14 cellular contexts compared by ENCODE assay signal in the genomic region with DNA sequence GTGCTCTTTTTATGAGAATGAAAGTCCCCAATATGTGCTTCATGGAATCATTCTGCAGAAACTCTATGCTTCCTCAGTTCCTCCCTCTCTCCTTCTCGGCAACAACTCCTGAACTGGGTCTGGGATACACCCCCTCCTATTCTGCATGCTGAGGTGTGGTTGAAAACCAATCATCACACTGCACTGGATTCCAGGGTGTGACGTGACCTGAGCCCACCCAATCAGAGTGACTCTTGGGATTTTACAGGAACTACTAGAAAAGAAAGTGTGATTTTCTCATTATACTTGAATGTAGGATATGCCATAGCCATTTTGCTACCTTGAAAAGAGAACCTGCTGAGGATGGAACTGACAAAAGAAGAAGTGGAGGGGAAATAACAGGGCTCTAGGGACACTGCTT. TPM values are rescaled to one million over a fixed set of nuclear protein-coding genes. Genes with fewer than 3 reads are reported as not detected.
DNase-seq lines count a peak whose midpoint lies in the region; ATAC-seq, FAIRE-seq and TF ChIP-seq lines count a peak whose summit lies in the region.
"Had no signal": no experiment of that assay in that cellular context is flagged by ENCODE, and none has a peak within 500 bp of the region (broad histone marks: within the 10 kb centered on the region; RNA-seq: fewer than 3 reads in every experiment).

No MANE protein-coding gene starts in this region.

- TF ChIP-seq CTCF in HFFc6 (IDR thresholded peaks at IDR 0.05) (no peak), H1 (IDR thresholded peaks at IDR 0.05; ENCODE audit: control extremely low read depth in 1 of 3, insufficient read depth in 1 of 3, low read depth in 1 of 3, low read length in 3 of 3) (no peak), osteocyte (IDR thresholded peaks at IDR 0.05) (no peak)

- peak overlapping the region in 1 of 4 experiments; percentile 11; a peak in 1 of 8 replicates for H3K4me3 ChIP-seq in H1 (ENCODE audit: extremely low read depth in 1 of 4, insufficient read depth in 2 of 4, low read depth in 3 of 4, low read length in 4 of 4)
- H3K4me3 ChIP-seq: MG63, testis had no signal

- CTCF ChIA-PET in H1 (lab: Charles Lee; ENCODE audit: partially characterized antibody): interaction anchor here (1.4 to 1.6 kb wide), 3 partner anchors 8 to 38 kb away, joined by 3 to 5 read pairs (median 3); no protein-coding TSS in a partner anchor

- no peak for TF ChIP-seq POLR2A in H1 (IDR thresholded peaks at IDR 0.05; ENCODE audit: control extremely low read depth in 1 of 2, low read depth in 2 of 2, low read length in 2 of 2)

- H4K91ac ChIP-seq in H1 (replicated peaks; ENCODE audit: insufficient read length, low read length): no peak overlapping the region

- no peak overlapping the region for H3K23ac ChIP-seq in H1 (ENCODE audit: insufficient read length)

- H2BK120ac ChIP-seq in H1 (replicated peaks; ENCODE audit: low read depth, low read length): no peak overlapping the region

- no peak overlapping the region for H3K9ac ChIP-seq in H1 (replicated peaks in 1 of 4; ENCODE audit: extremely low read depth in 1 of 4, low read depth in 3 of 4, low read length in 3 of 4)

- no peak overlapping the region for H3K18ac ChIP-seq in H1 (ENCODE audit: extremely low read depth, low read length)

- no peak overlapping the region for H2BK15ac ChIP-seq in H1 (ENCODE audit: low read length)

- H3K4me1 Mint-ChIP-seq in HFFc6 (ENCODE audit: low read depth) (peaks cover 67% of the 10 kb centered on the region), osteocyte (ENCODE audit: unreplicated experiment) (peaks cover 77% of the 10 kb centered on the region)

- H3K9me3 Mint-ChIP-seq in HFFc6 (no peaks in the 10 kb centered on the region), osteocyte (ENCODE audit: unreplicated experiment) (no peaks in the 10 kb centered on the region)
- H3K9me3 Mint-ChIP-seq: natural killer cell had no signal

- no peak overlapping the region for H3K56ac ChIP-seq in H1 (replicated peaks; ENCODE audit: insufficient read length, low read depth, low read length)

- no peak overlapping the region for H2AK5ac ChIP-seq in H1 (ENCODE audit: low read depth, low read length)

- no peak overlapping the region for H4K8ac ChIP-seq in H1 (ENCODE audit: extremely low read depth, insufficient read depth, low read length)

- TF ChIP-seq EP300 in H1 (IDR thresholded peaks at IDR 0.05; ENCODE audit: borderline replicate concordance in 1 of 2, low read depth in 2 of 2, low read length in 2 of 2): no peak

- peaks cover 2 to 21% of the 10 kb centered on the region in 2 experiments for H4K20me1 ChIP-seq in H1 (replicated peaks in 1 of 2; ENCODE audit: control insufficient read depth in 1 of 2, insufficient read depth in 2 of 2, low read length in 2 of 2)

- no peaks in the 10 kb centered on the region for H3K9me3 ChIP-seq in H1 (ENCODE audit: insufficient read depth in 2 of 2, low read depth in 1 of 2, low read length in 1 of 2)
- H3K9me3 ChIP-seq: Caco-2, MG63, testis had no signal

- no peak overlapping the region for H3K27ac ChIP-seq in H1 (ENCODE audit: low read depth, low read length)
- H3K27ac ChIP-seq: 22Rv1, testis had no signal

- peaks cover 0 to 39% of the 10 kb centered on the region in 2 experiments; a peak in 2 of 4 replicates for H3K79me2 ChIP-seq in H1 (ENCODE audit: control insufficient read depth in 1 of 2, insufficient read depth in 2 of 2, low read length in 2 of 2)

- H2BK5ac ChIP-seq in H1 (ENCODE audit: low read depth, low read length): no peak overlapping the region

- peaks cover 4% of the 10 kb centered on the region; the same call in 1 of the 2 replicates for H3K27me3 Mint-ChIP-seq in HFFc6 (ENCODE audit: insufficient read depth)
- no peaks in the 10 kb centered on the region for H3K27me3 Mint-ChIP-seq in osteocyte (ENCODE audit: unreplicated experiment)

- no peak for TF ChIP-seq RAD21 in H1 (IDR thresholded peaks at IDR 0.05 in 1 of 2, conservative IDR thresholded peaks at IDR 0.05 in 1 of 2; ENCODE audit: low read depth in 2 of 2, low read length in 2 of 2)

- no peaks in the 10 kb centered on the region for H3K27me3 ChIP-seq in H1 (replicated peaks in 1 of 4; ENCODE audit: control insufficient read depth in 3 of 4, extremely low read depth in 1 of 4, insufficient read depth in 3 of 4, low read length in 3 of 4)
- H3K27me3 ChIP-seq: MG63, testis had no signal

- POLR2A ChIA-PET in H1 (lab: Charles Lee; ENCODE audit: partially characterized antibody): no interaction called here

- H3K36me3 Mint-ChIP-seq in HFFc6 (ENCODE audit: low read depth): peaks cover 6% of the 10 kb centered on the region; the same call in 1 of the 2 replicates
- H3K36me3 Mint-ChIP-seq in osteocyte (ENCODE audit: unreplicated experiment): peaks cover 6% of the 10 kb centered on the region
- H3K36me3 Mint-ChIP-seq: natural killer cell had no signal

- peaks cover 20 to 38% (median 23%) of the 10 kb centered on the region in 4 experiments for H3K4me1 ChIP-seq in H1 (replicated peaks in 1 of 4; ENCODE audit: control insufficient read depth in 3 of 4, insufficient read depth in 4 of 4, low read length in 3 of 4)
- H3K4me1 ChIP-seq: Caco-2 had no signal

- no peak for ATAC-seq in GM18517 (IDR thresholded peaks at IDR 0.05; ENCODE audit: unreplicated experiment)
- ATAC-seq: natural killer cell had no signal

- H3K79me1 ChIP-seq in H1 (ENCODE audit: low read depth, low read length): peaks cover 4% of the 10 kb centered on the region

- H2AFZ ChIP-seq in H1 (ENCODE audit: low read length): no peak overlapping the region

- H3K14ac ChIP-seq in H1 (ENCODE audit: insufficient read length): no peak overlapping the region

- no peak overlapping the region for H2BK20ac ChIP-seq in H1 (ENCODE audit: low read length)

- H3K27ac Mint-ChIP-seq in HFFc6 (peak overlapping the region; percentile 92), osteocyte (ENCODE audit: unreplicated experiment) (peak overlapping the region; percentile 91)
- H3K27ac Mint-ChIP-seq: natural killer cell had no signal

- peak overlapping the region; percentile 82 for H3K4me3 Mint-ChIP-seq in HFFc6
- no peak overlapping the region for H3K4me3 Mint-ChIP-seq in osteocyte (ENCODE audit: unreplicated experiment)
- H3K4me3 Mint-ChIP-seq: natural killer cell had no signal

- 64% methylated on average over 2 of the region's 2 CpGs; no CpG with 5 or more reads in 1 of the 2 experiments for WGBS in H1 (ENCODE audit: extremely low coverage in 1 of 2, insufficient coverage in 1 of 2, insufficient read length in 1 of 2, insufficient replicate concordance in 2 of 2, low coverage in 1 of 2, low lambda C conversion rate in 2 of 2, missing lambda C conversion rate in 1 of 2), 2 experiments

- 0 out of 2 replicates have a peak, but pooled peaks cover 2% of the 10 kb centered on the region for H3K23me2 ChIP-seq in H1 (ENCODE audit: low read depth, low read length)

- H3K36me3 ChIP-seq in H1 (ENCODE audit: control insufficient read depth in 2 of 4, insufficient read depth in 4 of 4, low read length in 3 of 4): no peaks in the 10 kb centered on the region

- H3K4me2 ChIP-seq in H1 (ENCODE audit: insufficient read depth in 1 of 2, low read depth in 2 of 2, low read length in 2 of 2): peak overlapping the region; percentile 52 to 56; a peak in 2 of 4 replicates

- no peak overlapping the region for H3K4ac ChIP-seq in H1 (replicated peaks; ENCODE audit: insufficient read length, low read depth, low read length)

- no peak for FAIRE-seq in H1 (lab: Jason Lieb, UNC)
- FAIRE-seq in HTR-8/SVneo (lab: Jason Lieb, UNC): no peak

- DNase-seq in DMS153 (lab: John Stamatoyannopoulos, UW) (peak; percentile 9), DMS153 treated with DMSO at 0.1 percent for 48 hours (lab: John Stamatoyannopoulos, UW; ENCODE audit: unreplicated experiment) (no peak), HFFc6 (no peak), H1 (ENCODE audit: low read depth in 1 of 2, low spot score in 2 of 2) (no peak), osteocyte (ENCODE audit: extremely low spot score, unreplicated experiment) (no peak), HTR-8/SVneo (ENCODE audit: insufficient read length, low spot score) (no peak)
- no peak for DNase-seq in activated naive CD4-positive, alpha-beta T cell treated with anti-CD3 and anti-CD28 coated beads, Interleukin-2, amount 50 U/mL, for 16 hours
- DNase-seq: Caco-2, natural killer cell, RPMI8226, testis had no signal

- H2BK12ac ChIP-seq in H1 (ENCODE audit: low read depth, low read length): no peak overlapping the region

- no peak overlapping the region for H4K5ac ChIP-seq in H1 (ENCODE audit: insufficient read length, low read depth, low read length)

TF ChIP-seq in H1, 55 proteins besides CTCF, POLR2A, EP300 and RAD21 (continues in another document):
- TF ChIP-seq HDAC6 (IDR thresholded peaks at IDR 0.05; ENCODE audit: low read depth, low read length): no peak
- TF ChIP-seq ASH2L (IDR thresholded peaks at IDR 0.05; ENCODE audit: low read length): no peak
- TF ChIP-seq CTBP2 (IDR thresholded peaks at IDR 0.05; ENCODE audit: borderline replicate concordance, insufficient read depth, insufficient read length, low read length): no peak
- no peak for TF ChIP-seq SP4 (IDR thresholded peaks at IDR 0.05; ENCODE audit: low read length)
- TF ChIP-seq CREB1 (IDR thresholded peaks at IDR 0.05): no peak
- no peak for TF ChIP-seq NANOG (IDR thresholded peaks at IDR 0.05; ENCODE audit: insufficient read depth, low read depth, low read length, poor library complexity, severe bottlenecking)
- TF ChIP-seq TAF1 (IDR thresholded peaks at IDR 0.05; ENCODE audit: low read depth, low read length): no peak
- TF ChIP-seq SIN3A (conservative IDR thresholded peaks at IDR 0.05 in 1 of 2, IDR thresholded peaks at IDR 0.05 in 1 of 2; ENCODE audit: low read depth in 1 of 2, low read length in 2 of 2): no peak
- TF ChIP-seq KDM4A (IDR thresholded peaks at IDR 0.05; ENCODE audit: low read depth, low read length, severe bottlenecking): no peak
- no peak for TF ChIP-seq KDM5A (IDR thresholded peaks at IDR 0.05; ENCODE audit: low read length)
- TF ChIP-seq GTF2F1 (IDR thresholded peaks at IDR 0.05; ENCODE audit: borderline replicate concordance, low read depth, low read length): no peak
- TF ChIP-seq CBX8 (IDR thresholded peaks at IDR 0.05; ENCODE audit: borderline replicate concordance, low read depth, low read length): no peak
- TF ChIP-seq SP2 (IDR thresholded peaks at IDR 0.05; ENCODE audit: low read length): no peak

RNA-seq across cellular contexts. Expression of gene ACVR1, which starts 36.3 kb away (rescaled TPM):
- total RNA-seq in HFFc6 (2021; fragmentation: NEBNext Ultra II Directional; extraction: Animal tissue kit (Norgen Biotek cat#: 25700)): 10 to 100 TPM; 37.5 to 48.4 (median 43.1) TPM
- 17.5 and 17.7 TPM in 2 replicates for total RNA-seq in H1 (2021; fragmentation: NEBNext Ultra II Directional; extraction: Animal tissue kit (Norgen Biotek cat#: 25700))
- 6.3 and 8.5 TPM in 2 replicates for polyA plus RNA-seq in H1 (2011; rRNA removed)
- polyA plus RNA-seq in H1 (2011; cell fraction: cytosol; rRNA removed): 8.5 TPM
- 6.4 TPM for polyA plus RNA-seq in H1 (2011; cell fraction: nucleus; rRNA removed)
- 12.1 to 13.8 TPM (median 12.9 TPM) in 4 replicates for polyA plus RNA-seq in H1 (2012, experiment 1 of 2)
- polyA plus RNA-seq in H1 (2012, experiment 2 of 2): 5.3 TPM
- polyA plus RNA-seq in H1 (2013, experiment 1 of 2): 13.8 TPM
- 14.4 TPM for polyA plus RNA-seq in H1 (2013, experiment 2 of 2)
- polyA minus RNA-seq in H1 (2011; rRNA and poly(A)+ RNA removed): 12.4 and 14.9 TPM in 2 replicates
- 7.6 TPM for polyA minus RNA-seq in H1 (2011; cell fraction: cytosol; rRNA and poly(A)+ RNA removed)
- polyA minus RNA-seq in H1 (2011; cell fraction: nucleus; rRNA and poly(A)+ RNA removed): 13.9 TPM
- total RNA-seq in osteocyte: 59.5 and 66.6 TPM in 2 replicates
